1 cellular context compared by ENCODE assay signal in genomic region chrX:68462197-68462596, GRCh38.
TF ChIP-seq lines count a peak whose summit lies in the region.

No MANE protein-coding gene starts in this region.

TF ChIP-seq in K562, 482 proteins besides CTCF, POLR2A, EP300 and RAD21 (continued from another document and continues in another):
- TF ChIP-seq ZNF592 (IDR thresholded peaks at IDR 0.05) (peak; percentile 99), FOSL1 (tag; conservative IDR thresholded peaks at IDR 0.05) (no peak), NKRF (IDR thresholded peaks at IDR 0.05; ENCODE audit: borderline replicate concordance) (no peak), FOXK1 (CRISPR knock-in tag; IDR thresholded peaks at IDR 0.05; ENCODE audit: borderline replicate concordance) (no peak), TCF7 (IDR thresholded peaks at IDR 0.05; ENCODE audit: borderline replicate concordance) (no peak), ATF1 (CRISPR knock-in tag; IDR thresholded peaks at IDR 0.05) (no peak), ATF1 (tag; IDR thresholded peaks at IDR 0.05) (no peak), HEY1 (CRISPR knock-in tag; IDR thresholded peaks at IDR 0.05; ENCODE audit: borderline replicate concordance) (no peak), NEUROD1 (IDR thresholded peaks at IDR 0.05; ENCODE audit: borderline replicate concordance, low read depth, low read length, partially characterized antibody) (no peak), SMAD1 (IDR thresholded peaks at IDR 0.05; ENCODE audit: low read depth, low read length, partially characterized antibody) (no peak), GABPA (tag; conservative IDR thresholded peaks at IDR 0.05; ENCODE audit: low read depth) (no peak), CGGBP1 (CRISPR knock-in tag; IDR thresholded peaks at IDR 0.05) (no peak), GTF3C2 (IDR thresholded peaks at IDR 0.05; ENCODE audit: borderline replicate concordance, extremely low read depth, insufficient read length) (no peak), IRF9 (tag; IDR thresholded peaks at IDR 0.05) (0 out of 2 replicates have a peak, but pooled peaks have one; percentile 22), TAF9B (IDR thresholded peaks at IDR 0.05; ENCODE audit: partially characterized antibody) (no peak), ZNF76 (CRISPR knock-in tag; IDR thresholded peaks at IDR 0.05; ENCODE audit: borderline replicate concordance) (no peak), TEAD1 (CRISPR knock-in tag; IDR thresholded peaks at IDR 0.05) (peak in 1 of 2 experiments; percentile 83; a peak in 2 of 4 replicates), MTA2 (IDR thresholded peaks at IDR 0.05; ENCODE audit: low read depth) (no peak), HBP1 (CRISPR knock-in tag; IDR thresholded peaks at IDR 0.05) (no peak), ZNF512 (tag; IDR thresholded peaks at IDR 0.05) (no peak), TAF7 (tag; IDR thresholded peaks at IDR 0.05) (no peak), MCM7 (IDR thresholded peaks at IDR 0.05) (no peak), CSDE1 (IDR thresholded peaks at IDR 0.05) (no peak), GTF2A2 (tag; IDR thresholded peaks at IDR 0.05) (peak; percentile 80), BRCA1 (IDR thresholded peaks at IDR 0.05) (no peak), BRCA1 (CRISPR knock-in tag; IDR thresholded peaks at IDR 0.05) (no peak), ZNF589 (CRISPR knock-in tag; IDR thresholded peaks at IDR 0.05; ENCODE audit: low read depth) (peak; percentile 97), E2F6 (IDR thresholded peaks at IDR 0.05; ENCODE audit: borderline replicate concordance in 1 of 2, extremely low read depth in 1 of 2, insufficient read depth in 1 of 2, insufficient read length in 1 of 2, low read depth in 1 of 2, low read length in 1 of 2, poor library complexity in 1 of 2, severe bottlenecking in 1 of 2) (no peak), ZFP91 (CRISPR knock-in tag; IDR thresholded peaks at IDR 0.05) (no peak), ZNF165 (CRISPR knock-in tag; IDR thresholded peaks at IDR 0.05; ENCODE audit: borderline replicate concordance) (no peak), TBP (optimal IDR thresholded peaks at IDR 0.05; ENCODE audit: low read depth, low read length) (peak; percentile 33), REST (CRISPR knock-in tag; IDR thresholded peaks at IDR 0.05; ENCODE audit: low read depth) (no peak), ETV1 (tag; conservative IDR thresholded peaks at IDR 0.05; ENCODE audit: low read depth) (peak; percentile 44; the same call in 1 of the 2 replicates), PTRF (tag; IDR thresholded peaks at IDR 0.05) (peak; percentile 85), ILK (tag; IDR thresholded peaks at IDR 0.05; ENCODE audit: borderline replicate concordance, low read depth) (peak; percentile 63), SMAD4 (CRISPR knock-in tag; conservative IDR thresholded peaks at IDR 0.05) (peak; percentile 87), ZEB2 (IDR thresholded peaks at IDR 0.05) (no peak), THAP7 (CRISPR knock-in tag; IDR thresholded peaks at IDR 0.05) (no peak), MYC (IDR thresholded peaks at IDR 0.05; ENCODE audit: low read depth, low read length) (no peak), MYC (CRISPR knock-in tag; IDR thresholded peaks at IDR 0.05; ENCODE audit: borderline replicate concordance, low read depth) (no peak), STAG1 (CRISPR knock-in tag; IDR thresholded peaks at IDR 0.05; ENCODE audit: borderline replicate concordance) (no peak), CHD2 (IDR thresholded peaks at IDR 0.05; ENCODE audit: low read depth, low read length) (no peak), ZNF146 (CRISPR knock-in tag; IDR thresholded peaks at IDR 0.05; ENCODE audit: unreplicated experiment) (no peak)
